ENCODE assay signal across 8 cellular contexts in genomic region chr6:157021267-157022021, GRCh38.
DNase-seq lines count a peak whose midpoint lies in the region; ATAC-seq, FAIRE-seq and TF ChIP-seq lines count a peak whose summit lies in the region.

No MANE protein-coding gene starts in this region.

- peaks cover 11 to 37% of the 10 kb centered on the region in 2 donors for H3K4me1 ChIP-seq in adrenal gland (replicated peaks in 1 of 2)
- peaks cover 4% of the 10 kb centered on the region for H3K4me1 ChIP-seq in prostate gland (replicated peaks)

- intact Hi-C loops in adrenal gland (cut with DNase I) (no loop called here), left cardiac atrium (cut with DNase I) (loop anchor here (5.0 to 10.0 kb wide), 2 partner anchors 244 to 247 kb away; partner anchors contain the start of gene ARID1B (in 2 of the 2)), prostate gland (cut with DNase I) (loop anchor here (2.0 to 5.0 kb wide), 2 partner anchors 243 to 334 kb away; no protein-coding TSS in a partner anchor)

- H3K27ac ChIP-seq in adrenal gland (peak overlapping the region; percentile 95 to 99 (median 99)), prostate gland (peak overlapping the region; percentile 99)

- FAIRE-seq in GM12892 (lab: Jason Lieb, UNC) = no peak

- H3K4me3 ChIP-seq in NB4 (ENCODE audit: low read depth, low read length) (peak overlapping the region; percentile 82), adrenal gland (peak overlapping the region; percentile 51 to 95 (median 86)), prostate gland (peak overlapping the region; percentile 80 to 84)

- DNase-seq in GM12892 (ENCODE audit: insufficient read length) (peak; percentile 67), NB4 (ENCODE audit: low read depth) (peak; percentile 95), T follicular helper cell (ENCODE audit: low read depth) (peak; percentile 85), adrenal gland (peak; percentile 90 to 94 (median 92)), left cardiac atrium (peak; percentile 91), prostate gland (ENCODE audit: low spot score) (peak; percentile 92), ureter (ENCODE audit: low spot score) (peak; percentile 93)

- no peaks in the 10 kb centered on the region for H3K9me3 ChIP-seq in adrenal gland (replicated peaks in 1 of 3)
- no peaks in the 10 kb centered on the region for H3K9me3 ChIP-seq in prostate gland

- ATAC-seq in HG02610 (IDR thresholded peaks at IDR 0.05; ENCODE audit: unreplicated experiment) = peak; percentile 78
- ATAC-seq in left cardiac atrium = peak; percentile 93 to 95

- TF ChIP-seq POLR2A in GM12892 (IDR thresholded peaks at IDR 0.05; ENCODE audit: low read depth, low read length) (peak; percentile 89), NB4 (IDR thresholded peaks at IDR 0.05; ENCODE audit: extremely low read depth, insufficient read length) (peak; percentile 81), adrenal gland (IDR thresholded peaks at IDR 0.05) (peak; percentile 94 to 96), prostate gland (IDR thresholded peaks at IDR 0.05) (peak; percentile 98)

- H3K27me3 ChIP-seq in adrenal gland (no peaks in the 10 kb centered on the region), prostate gland (replicated peaks; ENCODE audit: insufficient read depth) (no peaks in the 10 kb centered on the region)

- 0% methylated on average over 4 to 92 of the region's 92 CpGs for WGBS in adrenal gland, 4 donors
- WGBS in prostate gland = under 1% methylated on average over 72 of the region's 92 CpGs

- TF ChIP-seq CTCF in NB4 (IDR thresholded peaks at IDR 0.05; ENCODE audit: low read depth, low read length) (no peak), adrenal gland (IDR thresholded peaks at IDR 0.05) (peak in 4 of 6 experiments; percentile 18 to 40 (median 28)), prostate gland (IDR thresholded peaks at IDR 0.05) (peak in 3 of 4 experiments; percentile 34 to 46 (median 44))

- H3K36me3 ChIP-seq in adrenal gland (replicated peaks in 1 of 2) = no peaks in the 10 kb centered on the region
- no peaks in the 10 kb centered on the region for H3K36me3 ChIP-seq in prostate gland

Comparison
In these comparisons a context has a peak if more than half of its experiments do, and no peak if none do; other contexts are left out.
1. Peak in every context shown above with its lines: DNase-seq, ATAC-seq, H3K4me3 ChIP-seq and H3K27ac ChIP-seq.
2. intact Hi-C loops: an anchor here in left cardiac atrium (5.0 to 10.0 kb wide) and prostate gland (2.0 to 5.0 kb wide); none called in adrenal gland.